Comparison of ENCODE assay signal across 14 cellular contexts in genomic region chr11:123742778-123743177, GRCh38. TPM values are rescaled to one million over a fixed set of nuclear protein-coding genes. Genes with fewer than 3 reads are reported as not detected.
DNase-seq lines count a peak whose midpoint lies in the region; ATAC-seq, FAIRE-seq and TF ChIP-seq lines count a peak whose summit lies in the region.
"Had no signal": no experiment of that assay in that cellular context is flagged by ENCODE, and none has a peak within 500 bp of the region (broad histone marks: within the 10 kb centered on the region; RNA-seq: fewer than 3 reads in every experiment).

No MANE protein-coding gene starts in this region.

- no peaks in the 10 kb centered on the region for H3K9me3 Mint-ChIP-seq in astrocyte (ENCODE audit: unreplicated experiment)
- H3K9me3 Mint-ChIP-seq: activated T-helper 2 cell treated with anti-CD3 and anti-CD28 coated beads, Interferon-gamma antibody, Interleukin-2, Interleukin-4, amounts not matched to agents 10 μg/mL and 5 μg/mL and 100 μg/mL, durations not matched to agents 14 hours and 24 hours and 36 hours had no signal

- TF ChIP-seq EP300 in HepG2 (IDR thresholded peaks at IDR 0.05; ENCODE audit: low read depth in 2 of 2, low read length in 2 of 2) (no peak), HepG2 (CRISPR knock-in tag; IDR thresholded peaks at IDR 0.05; ENCODE audit: borderline replicate concordance) (no peak)

- H4K20me1 ChIP-seq in HepG2 (ENCODE audit: insufficient read depth, low read length) (no peaks in the 10 kb centered on the region), astrocyte (ENCODE audit: insufficient read depth, low read length) (peaks cover 23% of the 10 kb centered on the region)

- no peaks in the 10 kb centered on the region for H3K9me3 ChIP-seq in HepG2 (ENCODE audit: low read length)
- no peaks in the 10 kb centered on the region for H3K9me3 ChIP-seq in right lobe of liver
- H3K9me3 ChIP-seq in astrocyte (ENCODE audit: insufficient read depth, low read depth, low read length): no peaks in the 10 kb centered on the region

- BruUV-seq in HepG2 (replicated peaks; lab: Mats Ljungman, UMichigan): no TSS peak

- TF ChIP-seq CTCF in HepG2 (CRISPR knock-in tag; IDR thresholded peaks at IDR 0.05) (no peak), right lobe of liver (IDR thresholded peaks at IDR 0.05) (no peak), astrocyte (IDR thresholded peaks at IDR 0.05; ENCODE audit: insufficient read depth, low read depth, low read length) (no peak)

- H3K18ac ChIP-seq in mesendoderm (ENCODE audit: low read length): peak overlapping the region; percentile 86

- H4K8ac ChIP-seq in mesendoderm (ENCODE audit: low read depth, low read length): no peak overlapping the region

- H2AK5ac ChIP-seq in mesendoderm (ENCODE audit: low read length): no peak overlapping the region

- CTCF ChIA-PET in HepG2 (lab: Yijun Ruan, JAX; ENCODE audit: low intra/inter-chr PET ratio, low total read pairs): no interaction called here

- H3K36me3 Mint-ChIP-seq in astrocyte (ENCODE audit: low read depth, unreplicated experiment): peaks cover 7% of the 10 kb centered on the region

- peak overlapping the region; percentile 73 for H4K5ac ChIP-seq in mesendoderm (ENCODE audit: low read length)

- H3K4me3 ChIP-seq in HepG2 (replicated peaks in 1 of 3; ENCODE audit: insufficient read depth in 1 of 3, low read depth in 2 of 3, low read length in 3 of 3): no peak overlapping the region
- no peak overlapping the region for H3K4me3 ChIP-seq in right lobe of liver
- H3K4me3 ChIP-seq in astrocyte (ENCODE audit: insufficient read depth, low read depth, low read length): no peak overlapping the region
- no peak overlapping the region for H3K4me3 ChIP-seq in mesendoderm (ENCODE audit: low read length)
- peak overlapping the region; percentile 79 for H3K4me3 ChIP-seq in urinary bladder (ENCODE audit: low read depth, low read length)

- POLR2A ChIA-PET in HepG2 (lab: Yijun Ruan, JAX): interaction anchor here (0.6 kb wide), 1 partner anchor 1831 kb away, joined by 3 read pairs; no protein-coding TSS in a partner anchor

- peak overlapping the region; percentile 98 for H2BK5ac ChIP-seq in mesendoderm (ENCODE audit: low read length)

- peak overlapping the region; percentile 87 for H3K56ac ChIP-seq in mesendoderm (ENCODE audit: low read length)

- H3K79me1 ChIP-seq in mesendoderm (ENCODE audit: low read length): peaks cover 10% of the 10 kb centered on the region

- H3K27me3 Mint-ChIP-seq in astrocyte (ENCODE audit: low read depth, unreplicated experiment): no peaks in the 10 kb centered on the region

- whole genome bisulfite sequencing in HepG2 (ENCODE audit: low lambda C conversion rate): 83% methylated on average over 4 of the region's 4 CpGs
- WGBS in right lobe of liver (ENCODE audit: insufficient coverage, low coverage, low lambda C conversion rate, missing lambda C conversion rate): 92% methylated on average over 4 of the region's 4 CpGs
- WGBS in mesendoderm (ENCODE audit: extremely low coverage, insufficient coverage, low lambda C conversion rate): no CpG with 5 or more reads among the region's 4 CpGs
- WGBS in urinary bladder: 69% methylated on average over 4 of the region's 4 CpGs

- H3K27me3 ChIP-seq in HepG2 (ENCODE audit: control insufficient read depth in 1 of 2, insufficient read depth in 2 of 2, low read length in 2 of 2): peaks cover 0 to 3% of the 10 kb centered on the region in 2 experiments; a peak in 1 of 5 replicates
- H3K27me3 ChIP-seq in right lobe of liver: no peaks in the 10 kb centered on the region
- H3K27me3 ChIP-seq in astrocyte (ENCODE audit: insufficient read depth, low read length): no peaks in the 10 kb centered on the region
- no peaks in the 10 kb centered on the region for H3K27me3 ChIP-seq in mesendoderm (ENCODE audit: insufficient read depth, low read length, poor library complexity)

- TF ChIP-seq POLR2A in HepG2 (IDR thresholded peaks at IDR 0.05; ENCODE audit: insufficient read depth in 1 of 2, low read depth in 2 of 2, low read length in 2 of 2) (no peak), right lobe of liver (IDR thresholded peaks at IDR 0.05) (no peak)

- no peak for ATAC-seq in HepG2
- ATAC-seq in right lobe of liver: no peak
- no peak for ATAC-seq in GM18870 (IDR thresholded peaks at IDR 0.05; ENCODE audit: unreplicated experiment)

- H3K4me3 Mint-ChIP-seq in astrocyte (ENCODE audit: unreplicated experiment): peak overlapping the region; percentile 99

- DNase-seq in HepG2 (ENCODE audit: low spot score) (no peak), right lobe of liver (no peak), astrocyte (ENCODE audit: low read depth) (no peak), mesendoderm (peak; percentile 58), amniotic stem cell (lab: John Stamatoyannopoulos, UW) (no peak), RKO (ENCODE audit: low spot score) (no peak)
- DNase-seq: activated CD4-positive, alpha-beta T cell treated with anti-CD3 and anti-CD28 coated beads for 48 hours; central memory CD4-positive, alpha-beta T cell; NCI-H2081; occipital lobe had no signal

- FAIRE-seq in HepG2 (lab: Jason Lieb, UNC) (no peak), astrocyte (lab: Jason Lieb, UNC) (no peak)
- FAIRE-seq: keratinocyte had no signal

- H3K27ac ChIP-seq in HepG2 (ENCODE audit: extremely low read length, insufficient read depth, low read length): no peak overlapping the region
- H3K27ac ChIP-seq in right lobe of liver: no peak overlapping the region
- H3K27ac ChIP-seq in astrocyte (ENCODE audit: low read depth, low read length): no peak overlapping the region
- peak overlapping the region; percentile 95 for H3K27ac ChIP-seq in mesendoderm (ENCODE audit: low read depth, low read length)
- no peak overlapping the region for H3K27ac ChIP-seq in urinary bladder (ENCODE audit: low read depth)

- H2AFZ ChIP-seq in HepG2 (ENCODE audit: low read length) (peak overlapping the region; percentile 38), astrocyte (ENCODE audit: low read depth, low read length) (no peak overlapping the region)

- peak overlapping the region; percentile 97 for H3K4ac ChIP-seq in mesendoderm (ENCODE audit: low read depth, low read length)

- H2BK15ac ChIP-seq in mesendoderm (replicated peaks; ENCODE audit: low read depth): peak overlapping the region; percentile 94

- no peak overlapping the region for H3K27ac Mint-ChIP-seq in astrocyte (ENCODE audit: unreplicated experiment)

- 0 out of 2 replicates have a peak overlapping the region, but pooled peaks have one; percentile 81 for H3K4me2 ChIP-seq in HepG2 (ENCODE audit: low read depth, low read length)
- H3K4me2 ChIP-seq in astrocyte (ENCODE audit: low read length): peak overlapping the region; percentile 99
- H3K4me2 ChIP-seq in mesendoderm (ENCODE audit: low read length): peak overlapping the region; percentile 22

- H3K4me1 ChIP-seq in HepG2 (ENCODE audit: insufficient read depth, low read length) (peaks cover 23% of the 10 kb centered on the region), right lobe of liver (peaks cover 0 to 8% (median 4%) of the 10 kb centered on the region in 4 donors), astrocyte (ENCODE audit: insufficient read depth, low read length) (peaks cover 11% of the 10 kb centered on the region), mesendoderm (ENCODE audit: control insufficient read depth, low read depth, low read length) (peaks cover 6% of the 10 kb centered on the region), urinary bladder (ENCODE audit: insufficient read depth) (no peaks in the 10 kb centered on the region)

- intact Hi-C loops in HepG2 (cut with micrococcal nuclease; ENCODE audit: unreplicated experiment) (loop anchor here (5.0 kb wide), 1 partner anchor 1000 kb away; no protein-coding TSS in a partner anchor), right lobe of liver (cut with DNase I) (no loop called here)

- in situ Hi-C loops in HepG2 (cut with HindIII; ENCODE audit: extremely low pct_ligation_motif_present, low pct_unique_long_range_greater_than_20kb): no loop called here

- TF ChIP-seq RAD21 in HepG2 (CRISPR knock-in tag; IDR thresholded peaks at IDR 0.05): no peak

- peaks cover 12% of the 10 kb centered on the region for H3K4me1 Mint-ChIP-seq in astrocyte (ENCODE audit: low read depth, unreplicated experiment)

- peak overlapping the region; percentile 92 for H2BK120ac ChIP-seq in mesendoderm (ENCODE audit: low read depth, low read length)

- H3K23ac ChIP-seq in mesendoderm (ENCODE audit: low read length): no peak overlapping the region

- H3K79me2 ChIP-seq in HepG2 (ENCODE audit: insufficient read depth, low read length) (peaks cover 28% of the 10 kb centered on the region), astrocyte (ENCODE audit: insufficient read depth, low read length) (peaks cover 40% of the 10 kb centered on the region), mesendoderm (ENCODE audit: control insufficient read depth, insufficient read depth, low read length) (peaks cover 36% of the 10 kb centered on the region)

- H3K36me3 ChIP-seq in HepG2 (replicated peaks in 1 of 2; ENCODE audit: control insufficient read depth in 1 of 2, insufficient read depth in 2 of 2, low read length in 2 of 2): peaks cover 1 to 11% of the 10 kb centered on the region in 2 experiments; a peak in 3 of 5 replicates
- no peaks in the 10 kb centered on the region for H3K36me3 ChIP-seq in right lobe of liver
- H3K36me3 ChIP-seq in astrocyte (ENCODE audit: insufficient read depth, low read length): peaks cover 9% of the 10 kb centered on the region
- peaks cover 7% of the 10 kb centered on the region for H3K36me3 ChIP-seq in mesendoderm (ENCODE audit: control insufficient read depth, insufficient read depth, low read length)
- H3K36me3 ChIP-seq in urinary bladder (ENCODE audit: insufficient read depth): no peaks in the 10 kb centered on the region

- no peak overlapping the region for H3K9ac ChIP-seq in HepG2 (ENCODE audit: insufficient read depth, low read depth, low read length)
- no peak overlapping the region for H3K9ac ChIP-seq in astrocyte (ENCODE audit: low read length)
- peak overlapping the region; percentile 67 for H3K9ac ChIP-seq in mesendoderm (ENCODE audit: low read length)

RNA-seq across cellular contexts. Expression of gene ZNF202, which starts 1.3 kb away (rescaled TPM):
- total RNA-seq in HepG2 (2016; rRNA removed; fragmentation: Illumina TruSeq; extraction: Trizol): 7.0 and 7.7 TPM in 2 replicates
- total RNA-seq in HepG2 (2016; cell fraction: cytosol; rRNA removed; fragmentation: Illumina TruSeq; extraction: Trizol; ENCODE audit: low read depth): 1.9 and 2.1 TPM in 2 replicates
- total RNA-seq in HepG2 (2016; cell fraction: insoluble cytoplasmic fraction; rRNA removed; fragmentation: Illumina TruSeq; extraction: Trizol): 6.8 and 9.5 TPM in 2 replicates
- 4.8 and 5.3 TPM in 2 replicates for total RNA-seq in HepG2 (2016; cell fraction: membrane; rRNA removed; fragmentation: Illumina TruSeq; extraction: Trizol)
- total RNA-seq in HepG2 (2016; cell fraction: nucleus; rRNA removed; fragmentation: Illumina TruSeq; extraction: Trizol): 17.0 and 19.4 TPM in 2 replicates
- polyA plus RNA-seq in HepG2 (2011; rRNA removed): 7.9 and 8.9 TPM in 2 replicates
- polyA plus RNA-seq in HepG2 (2011; cell fraction: cytosol; rRNA removed): 4.0 and 4.4 TPM in 2 replicates
- polyA plus RNA-seq in HepG2 (2011; cell fraction: nucleus; rRNA removed): 21.2 and 23.5 TPM in 2 replicates
- polyA plus RNA-seq in HepG2 (2012): 6.6 and 7.0 TPM in 2 replicates
- polyA plus RNA-seq in HepG2 (2016; cell fraction: cytosol; fragmentation: Illumina TruSeq; extraction: Trizol; ENCODE audit: low read depth): 1.4 and 1.8 TPM in 2 replicates
- 8.9 and 9.7 TPM in 2 replicates for polyA plus RNA-seq in HepG2 (2016; cell fraction: insoluble cytoplasmic fraction; fragmentation: Illumina TruSeq; extraction: Trizol; ENCODE audit: low read depth)
- 3.3 and 4.2 TPM in 2 replicates for polyA plus RNA-seq in HepG2 (2016; cell fraction: membrane; fragmentation: Illumina TruSeq; extraction: Trizol; ENCODE audit: low read depth)
- 42.0 and 44.3 TPM in 2 replicates for polyA plus RNA-seq in HepG2 (2016; cell fraction: nucleus; fragmentation: Illumina TruSeq; extraction: Trizol; ENCODE audit: insufficient read depth, low read depth)
- 6.7 and 6.8 TPM in 2 replicates for polyA minus RNA-seq in HepG2 (2011; rRNA and poly(A)+ RNA removed; ENCODE audit: low replicate concordance)
- polyA minus RNA-seq in HepG2 (2011; cell fraction: cytosol; rRNA and poly(A)+ RNA removed): 2.2 and 4.4 TPM in 2 replicates
- 32.9 and 35.7 TPM in 2 replicates for polyA minus RNA-seq in HepG2 (2011; cell fraction: nucleus; rRNA and poly(A)+ RNA removed)
- 1 to 10 TPM; 2.0 to 4.0 (median 2.7) TPM for total RNA-seq in right lobe of liver
- 8.6 and 11.3 TPM in 2 replicates for total RNA-seq in astrocyte
- polyA plus RNA-seq in mesendoderm (2013, experiment 1 of 2): 16.8 TPM
- polyA plus RNA-seq in mesendoderm (2013, experiment 2 of 2): 18.7 TPM
- total RNA-seq in urinary bladder: 9.3 TPM
- polyA plus RNA-seq in urinary bladder: 8.2 TPM

RNA-seq across cellular contexts. Expression of gene OR6X1, which starts 11.5 kb away (rescaled TPM):
- total RNA-seq in HepG2 (2016; rRNA removed; fragmentation: Illumina TruSeq; extraction: Trizol) (not detected in 2 replicates), right lobe of liver (not detected), astrocyte (not detected in 2 replicates), urinary bladder (not detected)
- total RNA-seq in HepG2 (2016; cell fraction: cytosol; rRNA removed; fragmentation: Illumina TruSeq; extraction: Trizol; ENCODE audit: low read depth): not detected in 2 replicates
- not detected in 2 replicates for total RNA-seq in HepG2 (2016; cell fraction: insoluble cytoplasmic fraction; rRNA removed; fragmentation: Illumina TruSeq; extraction: Trizol)
- total RNA-seq in HepG2 (2016; cell fraction: membrane; rRNA removed; fragmentation: Illumina TruSeq; extraction: Trizol): not detected in 2 replicates
- total RNA-seq in HepG2 (2016; cell fraction: nucleus; rRNA removed; fragmentation: Illumina TruSeq; extraction: Trizol): not detected in 2 replicates
- polyA plus RNA-seq in HepG2 (2011; rRNA removed) (not detected in 2 replicates), urinary bladder (not detected)
- not detected in 2 replicates for polyA plus RNA-seq in HepG2 (2011; cell fraction: cytosol; rRNA removed)
- not detected in 2 replicates for polyA plus RNA-seq in HepG2 (2011; cell fraction: nucleus; rRNA removed)
- polyA plus RNA-seq in HepG2 (2012): not detected in 2 replicates
- not detected in 2 replicates for polyA plus RNA-seq in HepG2 (2016; cell fraction: cytosol; fragmentation: Illumina TruSeq; extraction: Trizol; ENCODE audit: low read depth)
- not detected in 2 replicates for polyA plus RNA-seq in HepG2 (2016; cell fraction: insoluble cytoplasmic fraction; fragmentation: Illumina TruSeq; extraction: Trizol; ENCODE audit: low read depth)
- polyA plus RNA-seq in HepG2 (2016; cell fraction: membrane; fragmentation: Illumina TruSeq; extraction: Trizol; ENCODE audit: low read depth): not detected in 2 replicates
- not detected in 2 replicates for polyA plus RNA-seq in HepG2 (2016; cell fraction: nucleus; fragmentation: Illumina TruSeq; extraction: Trizol; ENCODE audit: insufficient read depth, low read depth)
- not detected in 2 replicates for polyA minus RNA-seq in HepG2 (2011; rRNA and poly(A)+ RNA removed; ENCODE audit: low replicate concordance)
- not detected in 2 replicates for polyA minus RNA-seq in HepG2 (2011; cell fraction: cytosol; rRNA and poly(A)+ RNA removed)
- polyA minus RNA-seq in HepG2 (2011; cell fraction: nucleus; rRNA and poly(A)+ RNA removed): not detected in 2 replicates
- not detected for polyA plus RNA-seq in mesendoderm (2013, experiment 1 of 2)
- polyA plus RNA-seq in mesendoderm (2013, experiment 2 of 2): not detected
- total RNA-seq: activated T-helper 2 cell treated with anti-CD3 and anti-CD28 coated beads, Interferon-gamma antibody, Interleukin-2, Interleukin-4, amounts not matched to agents 10 μg/mL and 5 μg/mL and 100 μg/mL, durations not matched to agents 14 hours and 24 hours and 36 hours; occipital lobe had no signal
- polyA plus RNA-seq: keratinocyte had no signal

Comparison
In these comparisons a context has a peak if more than half of its experiments do, and no peak if none do; other contexts are left out.
1. H3K4me2 ChIP-seq: peak in every context shown above with its lines; median percentile 99 in astrocyte; 81 in HepG2; 22 in mesendoderm.